ENCODE assay signal across 21 cellular contexts in genomic region chr14:94888108-94888507, GRCh38.
DNase-seq lines count a peak whose midpoint lies in the region; ATAC-seq, FAIRE-seq and TF ChIP-seq lines count a peak whose summit lies in the region.
"Had no signal": no experiment of that assay in that cellular context is flagged by ENCODE, and none has a peak within 500 bp of the region (broad histone marks: within the 10 kb centered on the region; RNA-seq: fewer than 3 reads in every experiment).

No MANE protein-coding gene starts in this region.

- H3K9me3 ChIP-seq in A549 (no peaks in the 10 kb centered on the region), body of pancreas (no peaks in the 10 kb centered on the region), mucosa of stomach (ENCODE audit: control insufficient read depth, low read length) (no peaks in the 10 kb centered on the region)
- H3K9me3 ChIP-seq: gastrocnemius medialis had no signal

- H3K36me3 ChIP-seq in body of pancreas (replicated peaks in 1 of 2; ENCODE audit: insufficient read depth in 1 of 2, low read depth in 2 of 2) (no peaks in the 10 kb centered on the region), mucosa of stomach (ENCODE audit: control insufficient read depth, insufficient read depth, low read length) (no peaks in the 10 kb centered on the region)
- H3K36me3 ChIP-seq: gastrocnemius medialis had no signal

- TF ChIP-seq POLR2A in A549 (IDR thresholded peaks at IDR 0.05; ENCODE audit: low read length) (no peak), body of pancreas (IDR thresholded peaks at IDR 0.05) (no peak)

- TF ChIP-seq EP300 in A549 (IDR thresholded peaks at IDR 0.05) = no peak

- H3K4me2 ChIP-seq in A549 = no peak overlapping the region
- H3K4me2 ChIP-seq: KMS-11 had no signal

- TF ChIP-seq CTCF in A549 (IDR thresholded peaks at IDR 0.05) (no peak), body of pancreas (IDR thresholded peaks at IDR 0.05) (no peak)

- in situ Hi-C loops in ACHN (cut with HindIII; ENCODE audit: low pct_ligation_motif_present, low pct_unique_long_range_greater_than_20kb, low sequenced_read_pairs) = no loop called here

- WGBS in A549 (ENCODE audit: missing lambda C conversion rate) = 46% methylated on average over 12 of the region's 12 CpGs
- whole genome bisulfite sequencing in body of pancreas, 2 donors = 22 to 28% methylated on average over 9 to 12 of the region's 12 CpGs

- intact Hi-C loops in body of pancreas (cut with DNase I) = no loop called here

- TF ChIP-seq RAD21 in A549 (conservative IDR thresholded peaks at IDR 0.05 in 1 of 2, IDR thresholded peaks at IDR 0.05 in 1 of 2) = no peak

- DNase-seq in A549 (ENCODE audit: low read depth in 1 of 2, low spot score in 1 of 2) = no peak
- peak; percentile 45 for DNase-seq in NAMALWA (ENCODE audit: low spot score)
- DNase-seq in body of pancreas = peak; percentile 55 to 78 (median 68)
- DNase-seq in kidney tubule cell (ENCODE audit: low spot score) = no peak
- DNase-seq in RCC 7860 (ENCODE audit: low spot score) = no peak
- DNase-seq in ACHN = no peak
- DNase-seq: activated CD4-positive, alpha-beta memory T cell treated with anti-CD3 and anti-CD28 coated beads for 36 hours; activated naive CD4-positive, alpha-beta T cell; activated T-cell treated with anti-CD3 and anti-CD28 coated beads for 4 hours; amygdala; CD4-positive, alpha-beta memory T cell; gastrocnemius medialis; kidney glomerular epithelial cell; NCI-H1092 treated with DMSO at 0.1 percent for 48 hours; stimulated activated CD4-positive, alpha-beta T cell treated with anti-CD3 and anti-CD28 coated beads, Interleukin-12 subunit alpha, Interleukin-12 subunit beta, amount 100 ng/mL, for 4 hours; T-helper 1 cell had no signal

- FAIRE-seq in A549 (lab: Jason Lieb, UNC) = no peak
- FAIRE-seq in RCC 7860 (lab: Jason Lieb, UNC) = no peak

- CTCF ChIA-PET in A549 (lab: Yijun Ruan, JAX) = no interaction called here

- POLR2A ChIA-PET in A549 (lab: Yijun Ruan, JAX) = no interaction called here

- H3K4me3 ChIP-seq in A549 = no peak overlapping the region
- no peak overlapping the region for H3K4me3 ChIP-seq in body of pancreas
- H3K4me3 ChIP-seq in mucosa of stomach (ENCODE audit: low read length) = no peak overlapping the region
- H3K4me3 ChIP-seq: gastrocnemius medialis had no signal

- H3K9ac ChIP-seq in mucosa of stomach (ENCODE audit: low read length) = peak overlapping the region; percentile 41
- H3K9ac ChIP-seq: KMS-11 had no signal

- H3K27ac ChIP-seq in A549 = no peak overlapping the region
- peak overlapping the region in 2 of 4 donors; percentile 7 to 46 for H3K27ac ChIP-seq in body of pancreas
- H3K27ac ChIP-seq: gastrocnemius medialis, KMS-11, VCaP had no signal

- no peaks in the 10 kb centered on the region for H3K4me1 ChIP-seq in A549
- H3K4me1 ChIP-seq in body of pancreas = peaks cover 32% of the 10 kb centered on the region
- peaks cover 12% of the 10 kb centered on the region for H3K4me1 ChIP-seq in mucosa of stomach (ENCODE audit: control insufficient read depth, insufficient read depth, low read length)
- H3K4me1 ChIP-seq: gastrocnemius medialis had no signal

- ATAC-seq in A549 (no peak), body of pancreas (peak; percentile 78), GM19035 (IDR thresholded peaks at IDR 0.05; ENCODE audit: unreplicated experiment) (no peak)
- ATAC-seq: gastrocnemius medialis, Right ventricle myocardium inferior had no signal

- no peaks in the 10 kb centered on the region for H3K27me3 ChIP-seq in body of pancreas
- H3K27me3 ChIP-seq in mucosa of stomach (ENCODE audit: control insufficient read depth, insufficient read depth, low read length) = peaks cover 5% of the 10 kb centered on the region
- H3K27me3 ChIP-seq: gastrocnemius medialis had no signal

TF ChIP-seq in A549, 52 proteins besides CTCF, POLR2A, EP300 and RAD21:
- TF ChIP-seq USF2 (IDR thresholded peaks at IDR 0.05) (0 out of 2 replicates have a peak, but pooled peaks have one; percentile 8), KDM1A (IDR thresholded peaks at IDR 0.05; ENCODE audit: low read depth) (no peak)

Comparison
In these comparisons a context has a peak if more than half of its experiments do, and no peak if none do; other contexts are left out.
1. DNase-seq: peak in NAMALWA (single experiment) and body of pancreas (4 of 4); none in A549 (0 of 2), kidney tubule cell (single experiment), RCC 7860 (single experiment) and ACHN (single experiment).